In the genomic region with DNA sequence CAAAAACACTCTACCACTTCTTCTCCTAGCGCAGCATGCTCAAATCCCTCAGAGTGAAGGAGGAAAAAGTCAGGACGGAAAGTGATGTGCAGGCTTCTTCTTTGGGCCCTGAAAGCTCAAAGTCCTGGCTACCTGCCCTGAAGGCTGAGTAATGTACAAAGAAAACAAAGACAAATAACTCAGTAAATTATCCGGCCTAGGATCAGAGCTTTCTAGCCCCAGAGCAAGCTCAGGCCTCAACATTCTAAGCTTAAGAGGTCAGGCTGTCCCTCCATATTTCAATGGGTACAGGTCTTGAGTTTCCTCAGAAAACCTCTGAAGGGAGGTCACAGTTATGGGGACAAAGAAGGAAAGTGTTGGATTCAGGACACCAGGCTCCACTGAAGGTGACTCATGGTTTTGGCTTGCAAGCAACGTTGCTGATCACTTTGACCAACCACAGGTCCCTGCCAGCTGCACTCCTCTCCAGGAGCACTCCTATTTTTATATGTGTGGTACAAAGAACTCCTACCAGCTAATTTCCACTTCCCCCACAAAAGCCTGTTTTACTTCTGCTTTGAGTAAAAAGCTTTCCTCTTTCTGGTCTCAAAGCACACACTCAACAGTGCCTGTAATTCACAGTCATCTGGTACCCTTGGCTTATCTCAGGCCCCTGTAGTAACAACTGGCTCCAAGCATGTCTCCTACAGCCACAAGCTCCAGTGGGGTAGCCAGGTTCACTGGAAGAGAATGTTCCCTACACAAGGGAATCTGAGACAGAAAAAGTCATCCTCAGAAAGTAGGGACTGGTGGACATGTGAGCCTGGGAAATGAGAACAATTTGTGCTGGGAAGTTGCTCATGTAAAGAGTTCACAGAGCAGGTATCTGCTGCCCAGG, we compare ENCODE assay signal across 8 cellular contexts.
DNase-seq lines count a peak whose midpoint lies in the region; ATAC-seq and TF ChIP-seq lines count a peak whose summit lies in the region.

No MANE protein-coding gene starts in this region.

- ATAC-seq in GM19324 (IDR thresholded peaks at IDR 0.05; ENCODE audit: low FRiP score, unreplicated experiment) (peak; percentile 71), HG03342 (IDR thresholded peaks at IDR 0.05; ENCODE audit: unreplicated experiment) (peak; percentile 79)

- H3K27me3 ChIP-seq in SJSA1 (replicated peaks) (no peaks in the 10 kb centered on the region), esophagus (ENCODE audit: control insufficient read depth in 1 of 2, insufficient read depth in 2 of 2, low read length in 2 of 2) (no peaks in the 10 kb centered on the region), neutrophil (peaks cover 28% of the 10 kb centered on the region)
- no peaks in the 10 kb centered on the region for H3K27me3 ChIP-seq in CD4-positive, alpha-beta memory T cell (ENCODE audit: insufficient read depth, low read length)

- H3K27ac Mint-ChIP-seq in CD4-positive, alpha-beta memory T cell = peak overlapping the region in 2 of 7 donors; percentile 17 to 44

- H3K9me3 ChIP-seq in SJSA1 (replicated peaks) (no peaks in the 10 kb centered on the region), esophagus (ENCODE audit: control insufficient read depth in 2 of 2, insufficient read depth in 1 of 2, low read depth in 1 of 2, low read length in 1 of 2) (no peaks in the 10 kb centered on the region), neutrophil (no peaks in the 10 kb centered on the region)
- no peaks in the 10 kb centered on the region for H3K9me3 ChIP-seq in CD4-positive, alpha-beta memory T cell (ENCODE audit: control insufficient read depth in 1 of 2, low read length in 2 of 2)

- H3K36me3 ChIP-seq in SJSA1 = no peaks in the 10 kb centered on the region
- H3K36me3 ChIP-seq in esophagus (ENCODE audit: control insufficient read depth in 2 of 2, insufficient read depth in 2 of 2, low read length in 1 of 2) = no peaks in the 10 kb centered on the region
- H3K36me3 ChIP-seq in neutrophil = no peaks in the 10 kb centered on the region
- H3K36me3 ChIP-seq in CD4-positive, alpha-beta memory T cell (ENCODE audit: insufficient read depth, low read length) = no peaks in the 10 kb centered on the region

- CTCF ChIA-PET in CD4-positive, alpha-beta memory T cell (lab: Charles Lee; ENCODE audit: partially characterized antibody) = interaction anchor here (2.4 kb wide), 1 partner anchor 63 kb away, joined by 8 read pairs; no protein-coding TSS in a partner anchor

- H3K9me3 Mint-ChIP-seq in CD4-positive, alpha-beta memory T cell = peaks cover 0 to 2% (median 0%) of the 10 kb centered on the region in 8 donors

- no peak overlapping the region for H3K4me3 Mint-ChIP-seq in CD4-positive, alpha-beta memory T cell

- no peak overlapping the region for H3K4me3 ChIP-seq in SJSA1
- H3K4me3 ChIP-seq in esophagus (ENCODE audit: low read depth in 1 of 2, low read length in 2 of 2) = no peak overlapping the region
- H3K4me3 ChIP-seq in neutrophil (ENCODE audit: low read depth in 1 of 2, low read length in 1 of 2) = no peak overlapping the region
- no peak overlapping the region for H3K4me3 ChIP-seq in CD4-positive, alpha-beta memory T cell (ENCODE audit: low read length in 2 of 2)

- peaks cover 6 to 15% (median 10%) of the 10 kb centered on the region in 4 donors for H3K4me1 Mint-ChIP-seq in CD4-positive, alpha-beta memory T cell

- TF ChIP-seq CTCF in neutrophil (IDR thresholded peaks at IDR 0.05) = no peak

- no peaks in the 10 kb centered on the region for H3K27me3 Mint-ChIP-seq in CD4-positive, alpha-beta memory T cell

- WGBS in esophagus, 2 donors = 24% methylated on average over 4 of the region's 4 CpGs

- peaks cover 36% of the 10 kb centered on the region for H3K4me1 ChIP-seq in SJSA1 (replicated peaks)
- H3K4me1 ChIP-seq in esophagus (ENCODE audit: control insufficient read depth in 2 of 2, insufficient read depth in 2 of 2, low read length in 1 of 2) = peaks cover 3% of the 10 kb centered on the region in 2 donors
- H3K4me1 ChIP-seq in neutrophil (ENCODE audit: control insufficient read depth in 1 of 2, insufficient read depth in 1 of 2, low read depth in 1 of 2, low read length in 1 of 2) = peaks cover 0 to 16% of the 10 kb centered on the region in 2 experiments
- H3K4me1 ChIP-seq in CD4-positive, alpha-beta memory T cell (ENCODE audit: insufficient read depth, low read length) = peaks cover 6% of the 10 kb centered on the region

- no peaks in the 10 kb centered on the region for H3K36me3 Mint-ChIP-seq in CD4-positive, alpha-beta memory T cell

- H3K27ac ChIP-seq in SJSA1 (peak overlapping the region; percentile 93), esophagus (ENCODE audit: low read depth in 2 of 2, low read length in 1 of 2) (peak overlapping the region; percentile 71 to 89), neutrophil (peak overlapping the region; percentile 13)
- no peak overlapping the region for H3K27ac ChIP-seq in CD4-positive, alpha-beta memory T cell (ENCODE audit: low read depth, low read length)

- intact Hi-C loops in CD4-positive, alpha-beta memory T cell (cut with micrococcal nuclease) = no loop called here

- POLR2A ChIA-PET in CD4-positive, alpha-beta memory T cell (lab: Charles Lee; ENCODE audit: partially characterized antibody) = interaction anchor here (1.0 kb wide), 1 partner anchor 10 kb away, joined by 4 read pairs; no protein-coding TSS in a partner anchor

- DNase-seq in DMS53 (lab: John Stamatoyannopoulos, UW) (peak; percentile 66), SJSA1 (ENCODE audit: low read depth in 1 of 2, low spot score in 2 of 2) (peak; percentile 92 to 94)
- no peak for DNase-seq in CD4-positive, alpha-beta memory T cell
- no peak for DNase-seq in stimulated activated naive CD4-positive, alpha-beta T cell treated with Interleukin-2 at 50 U/mL for 16 hours (lab: John Stamatoyannopoulos, UW)

Comparison
In these comparisons a context has a peak if more than half of its experiments do, and no peak if none do; other contexts are left out.
1. DNase-seq: peak in DMS53 (single experiment) and SJSA1 (2 of 2); none in CD4-positive, alpha-beta memory T cell (0 of 5) and stimulated activated naive CD4-positive, alpha-beta T cell treated with Interleukin-2 at 50 U/mL for 16 hours (single experiment).